ENCODE assay signal across 21 cellular contexts in the genomic region with DNA sequence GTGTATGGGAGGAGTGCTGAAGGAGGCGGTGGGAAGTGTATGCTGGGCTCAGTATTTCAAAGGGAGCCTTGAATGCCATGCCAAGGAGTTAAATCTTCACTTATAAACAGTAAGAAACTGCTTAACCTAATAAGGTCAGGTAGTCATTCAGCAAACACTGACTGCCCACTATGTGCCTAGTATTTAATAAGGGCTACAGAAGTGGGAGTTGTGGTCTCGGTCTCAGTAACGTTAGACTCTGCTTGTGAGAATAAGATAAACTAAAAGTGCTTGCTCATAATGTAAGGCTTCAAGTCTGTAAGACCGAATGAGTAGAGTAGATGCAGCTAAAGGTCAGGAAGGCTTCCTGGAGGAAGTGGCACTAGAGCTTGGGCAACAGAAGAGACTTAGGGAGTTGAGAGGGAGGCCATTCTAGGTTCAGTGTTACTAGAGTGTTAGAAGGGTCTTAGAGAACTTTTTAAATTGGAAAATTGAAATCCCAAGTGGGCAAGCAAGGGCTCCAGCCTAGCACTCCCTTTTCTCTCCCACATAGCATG. TPM values are rescaled to one million over a fixed set of nuclear protein-coding genes. Genes with fewer than 3 reads are reported as not detected.
A peak's percentile ranks its signal among the peaks of the same experiment; 100 is the strongest.
DNase-seq lines count a peak whose midpoint lies in the region; ATAC-seq and TF ChIP-seq lines count a peak whose summit lies in the region.
"Had no signal": no experiment of that assay in that cellular context is flagged by ENCODE, and none has a peak within 500 bp of the region (broad histone marks: within the 10 kb centered on the region; RNA-seq: fewer than 3 reads in every experiment).

No MANE protein-coding gene starts in this region.

- peaks cover 16% of the 10 kb centered on the region for H3K36me3 Mint-ChIP-seq in activated naive CD4-positive, alpha-beta T cell treated with anti-CD3 and anti-CD28 coated beads, Interleukin-2, amount 50 U/mL, for 24 hours
- peaks cover 53 to 76% of the 10 kb centered on the region in 2 donors for H3K36me3 Mint-ChIP-seq in CD4-positive, alpha-beta memory T cell
- peaks cover 76% of the 10 kb centered on the region for H3K36me3 Mint-ChIP-seq in activated CD8-positive, alpha-beta T cell treated with anti-CD3 and anti-CD28 coated beads, Interleukin-2, amount 10 ng/mL, durations not matched to agents 7 days and 5 days (ENCODE audit: low read depth)
- H3K36me3 Mint-ChIP-seq in progenitor cell of endocrine pancreas (ENCODE audit: insufficient read depth), result peaks cover 30% of the 10 kb centered on the region

- POLR2A ChIA-PET in CD4-positive, alpha-beta memory T cell (lab: Charles Lee; ENCODE audit: partially characterized antibody), result interaction anchor here (0.9 to 1.5 kb wide), 3 partner anchors 8 to 24 kb away, joined by 3 to 6 read pairs (median 5); no protein-coding TSS in a partner anchor
- POLR2A ChIA-PET in activated CD8-positive, alpha-beta T cell treated with anti-CD3 and anti-CD28 coated beads, Interleukin-2, amount 10 ng/mL, durations not matched to agents 7 days and 5 days (lab: Charles Lee), result interaction anchor here (2.2 kb wide), 1 partner anchor 8 kb away, joined by 6 read pairs; no protein-coding TSS in a partner anchor

- H3K4me3 Mint-ChIP-seq in activated naive CD4-positive, alpha-beta T cell treated with anti-CD3 and anti-CD28 coated beads, Interleukin-2, amount 50 U/mL, for 24 hours, result no peak overlapping the region
- H3K4me3 Mint-ChIP-seq in CD4-positive, alpha-beta memory T cell, result no peak overlapping the region
- H3K4me3 Mint-ChIP-seq in activated CD8-positive, alpha-beta T cell treated with anti-CD3 and anti-CD28 coated beads, Interleukin-2, amount 10 ng/mL, durations not matched to agents 7 days and 5 days, result no peak overlapping the region
- no peak overlapping the region for H3K4me3 Mint-ChIP-seq in progenitor cell of endocrine pancreas (ENCODE audit: low read depth)
- H3K4me3 Mint-ChIP-seq: endodermal cell had no signal

- DNase-seq in activated naive CD4-positive, alpha-beta T cell treated with Interleukin-2 at 50 U/mL for 16 hours, result no peak
- no peak for DNase-seq in CD4-positive, alpha-beta memory T cell
- DNase-seq in activated CD8-positive, alpha-beta T cell treated with anti-CD3 and anti-CD28 coated beads, Interleukin-2, amount 10 ng/mL, durations not matched to agents 7 days and 5 days, result no peak
- DNase-seq in progenitor cell of endocrine pancreas (ENCODE audit: low spot score, unreplicated experiment) (no peak), foreskin keratinocyte (no peak), erythroblast (lab: John Stamatoyannopoulos, UW) (no peak), coronary artery (ENCODE audit: low spot score) (no peak)
- DNase-seq: ACHN, activated T-cell treated with anti-CD3 and anti-CD28 coated beads for 4 hours, endodermal cell, lower lobe of right lung, NCI-H1417 treated with DMSO at 0.1 percent for 48 hours, NCI-H345, SIG-M5, transverse colon had no signal

- intact Hi-C loops in CD4-positive, alpha-beta memory T cell (cut with micrococcal nuclease), result no loop called here

- H3K27me3 Mint-ChIP-seq in activated naive CD4-positive, alpha-beta T cell treated with anti-CD3 and anti-CD28 coated beads, Interleukin-2, amount 50 U/mL, for 24 hours, result no peaks in the 10 kb centered on the region
- H3K27me3 Mint-ChIP-seq in CD4-positive, alpha-beta memory T cell, result no peaks in the 10 kb centered on the region
- H3K27me3 Mint-ChIP-seq in activated CD8-positive, alpha-beta T cell treated with anti-CD3 and anti-CD28 coated beads, Interleukin-2, amount 10 ng/mL, durations not matched to agents 7 days and 5 days (ENCODE audit: low read depth), result no peaks in the 10 kb centered on the region
- no peaks in the 10 kb centered on the region for H3K27me3 Mint-ChIP-seq in progenitor cell of endocrine pancreas

- no peak for TF ChIP-seq POLR2A in erythroblast (IDR thresholded peaks at IDR 0.05; ENCODE audit: low read length)

- peak overlapping the region; percentile 64 for H3K27ac Mint-ChIP-seq in activated naive CD4-positive, alpha-beta T cell treated with anti-CD3 and anti-CD28 coated beads, Interleukin-2, amount 50 U/mL, for 24 hours
- peak overlapping the region; percentile 38 to 93 (median 82) for H3K27ac Mint-ChIP-seq in CD4-positive, alpha-beta memory T cell
- peak overlapping the region; percentile 5 for H3K27ac Mint-ChIP-seq in activated CD8-positive, alpha-beta T cell treated with anti-CD3 and anti-CD28 coated beads, Interleukin-2, amount 10 ng/mL, durations not matched to agents 7 days and 5 days
- H3K27ac Mint-ChIP-seq in progenitor cell of endocrine pancreas, result peak overlapping the region; percentile 0
- H3K27ac Mint-ChIP-seq: endodermal cell had no signal

- H3K9me3 Mint-ChIP-seq in activated naive CD4-positive, alpha-beta T cell treated with anti-CD3 and anti-CD28 coated beads, Interleukin-2, amount 50 U/mL, for 24 hours, result no peaks in the 10 kb centered on the region
- H3K9me3 Mint-ChIP-seq in CD4-positive, alpha-beta memory T cell, result peaks cover 0 to 2% (median 0%) of the 10 kb centered on the region in 8 donors
- no peaks in the 10 kb centered on the region for H3K9me3 Mint-ChIP-seq in activated CD8-positive, alpha-beta T cell treated with anti-CD3 and anti-CD28 coated beads, Interleukin-2, amount 10 ng/mL, durations not matched to agents 7 days and 5 days (ENCODE audit: insufficient read depth)
- no peaks in the 10 kb centered on the region for H3K9me3 Mint-ChIP-seq in progenitor cell of endocrine pancreas (ENCODE audit: low read depth)
- H3K9me3 Mint-ChIP-seq: endodermal cell had no signal

- peaks cover 65% of the 10 kb centered on the region for H3K36me3 ChIP-seq in CD4-positive, alpha-beta memory T cell (ENCODE audit: insufficient read depth, low read length)

- no peak overlapping the region for H3K4me3 ChIP-seq in CD4-positive, alpha-beta memory T cell (ENCODE audit: low read length in 2 of 2)
- no peak overlapping the region for H3K4me3 ChIP-seq in coronary artery
- H3K4me3 ChIP-seq: ascending aorta, BLaER1, esophagus muscularis mucosa, lower lobe of right lung, transverse colon had no signal

- H3K27me3 ChIP-seq in CD4-positive, alpha-beta memory T cell (ENCODE audit: insufficient read depth, low read length), result no peaks in the 10 kb centered on the region
- no peaks in the 10 kb centered on the region for H3K27me3 ChIP-seq in foreskin keratinocyte
- H3K27me3 ChIP-seq: ascending aorta, BLaER1, esophagus muscularis mucosa, transverse colon had no signal

- H3K4me1 ChIP-seq in CD4-positive, alpha-beta memory T cell (ENCODE audit: insufficient read depth, low read length), result peaks cover 17% of the 10 kb centered on the region
- H3K4me1 ChIP-seq in foreskin keratinocyte, result no peaks in the 10 kb centered on the region

- no peak for TF ChIP-seq CTCF in progenitor cell of endocrine pancreas (IDR thresholded peaks at IDR 0.05; ENCODE audit: unreplicated experiment)
- no peak for TF ChIP-seq CTCF in foreskin keratinocyte (conservative IDR thresholded peaks at IDR 0.05)
- no peak for TF ChIP-seq CTCF in coronary artery (IDR thresholded peaks at IDR 0.05)

- H3K9me3 ChIP-seq in CD4-positive, alpha-beta memory T cell (ENCODE audit: control insufficient read depth in 1 of 2, low read length in 2 of 2), result no peaks in the 10 kb centered on the region
- H3K9me3 ChIP-seq: ascending aorta, BLaER1, esophagus muscularis mucosa, lower lobe of right lung, transverse colon had no signal

- CTCF ChIA-PET in CD4-positive, alpha-beta memory T cell (lab: Charles Lee; ENCODE audit: partially characterized antibody), result interaction anchor here (0.9 to 4.3 kb wide), 4 partner anchors 42 to 114 kb away, joined by 3 to 14 read pairs (median 8); no protein-coding TSS in a partner anchor
- CTCF ChIA-PET in activated CD8-positive, alpha-beta T cell treated with anti-CD3 and anti-CD28 coated beads, Interleukin-2, amount 10 ng/mL, durations not matched to agents 7 days and 5 days (lab: Charles Lee), result no interaction called here

- no peak for ATAC-seq in activated CD8-positive, alpha-beta T cell treated with anti-CD3 and anti-CD28 coated beads, Interleukin-2, amount 10 ng/mL, durations not matched to agents 7 days and 5 days
- ATAC-seq in foreskin keratinocyte, result no peak
- ATAC-seq: HCT116, lower lobe of right lung had no signal

- peaks cover 31% of the 10 kb centered on the region for H3K4me1 Mint-ChIP-seq in activated naive CD4-positive, alpha-beta T cell treated with anti-CD3 and anti-CD28 coated beads, Interleukin-2, amount 50 U/mL, for 24 hours
- peaks cover 15 to 27% (median 20%) of the 10 kb centered on the region in 4 donors for H3K4me1 Mint-ChIP-seq in CD4-positive, alpha-beta memory T cell
- H3K4me1 Mint-ChIP-seq in activated CD8-positive, alpha-beta T cell treated with anti-CD3 and anti-CD28 coated beads, Interleukin-2, amount 10 ng/mL, durations not matched to agents 7 days and 5 days (ENCODE audit: low read depth), result peaks cover 17% of the 10 kb centered on the region
- H3K4me1 Mint-ChIP-seq in progenitor cell of endocrine pancreas (ENCODE audit: low read depth), result peaks cover 26% of the 10 kb centered on the region

- H3K27ac ChIP-seq in CD4-positive, alpha-beta memory T cell (ENCODE audit: low read depth, low read length), result no peak overlapping the region
- H3K27ac ChIP-seq in foreskin keratinocyte (no peak overlapping the region), coronary artery (no peak overlapping the region)
- H3K27ac ChIP-seq: ascending aorta, BLaER1, esophagus muscularis mucosa, lower lobe of right lung, transverse colon had no signal

RNA-seq across cellular contexts. Expression of a gene that starts 6.0 kb away (rescaled TPM):
- total RNA-seq in CD4-positive, alpha-beta memory T cell, result 10 to 100 TPM; 46.5 to 47.3 TPM
- 10 to 100 TPM; 74.5 to 75.9 TPM for polyA plus RNA-seq in CD4-positive, alpha-beta memory T cell
- total RNA-seq in activated CD8-positive, alpha-beta T cell treated with anti-CD3 and anti-CD28 coated beads, Interleukin-2, amount 10 ng/mL, durations not matched to agents 7 days and 5 days, result 10 to 100 TPM; 23.1 to 26.1 TPM
- total RNA-seq in progenitor cell of endocrine pancreas (774 and 833 TPM in 2 replicates), foreskin keratinocyte (14.6 and 26.4 TPM in 2 replicates)
- polyA plus RNA-seq in foreskin keratinocyte, result 26.5 and 44.2 TPM in 2 replicates

RNA-seq across cellular contexts. Expression of a gene that starts 32.3 kb away (rescaled TPM):
- total RNA-seq in CD4-positive, alpha-beta memory T cell, result 10 to 100 TPM; 32.2 to 34.6 TPM
- under 1 TPM in 1 of 2 donors, not detected in 1; 0.39 TPM for polyA plus RNA-seq in CD4-positive, alpha-beta memory T cell
- total RNA-seq in activated CD8-positive, alpha-beta T cell treated with anti-CD3 and anti-CD28 coated beads, Interleukin-2, amount 10 ng/mL, durations not matched to agents 7 days and 5 days, result 1 to 10 TPM; 2.6 to 3.2 TPM
- total RNA-seq in progenitor cell of endocrine pancreas (15.0 and 17.3 TPM in 2 replicates), foreskin keratinocyte (0.32 and 0.61 TPM in 2 replicates)
- 0.42 and 0.71 TPM in 2 replicates for polyA plus RNA-seq in foreskin keratinocyte

RNA-seq across cellular contexts. Expression of a gene that starts 32.3 kb away (rescaled TPM):
- total RNA-seq in CD4-positive, alpha-beta memory T cell, result 1 to 10 TPM; 3.5 to 4.3 TPM
- polyA plus RNA-seq in CD4-positive, alpha-beta memory T cell, result under 1 TPM in 1 of 2 donors, not detected in 1; 0.73 TPM
- total RNA-seq in activated CD8-positive, alpha-beta T cell treated with anti-CD3 and anti-CD28 coated beads, Interleukin-2, amount 10 ng/mL, durations not matched to agents 7 days and 5 days, result under 1 TPM in 1 of 2 experiments, not detected in 1; 0.21 TPM
- total RNA-seq in progenitor cell of endocrine pancreas (3.1 and 3.9 TPM in 2 replicates), foreskin keratinocyte (0.65 TPM in 1 of 2 replicates, not detected in the other)
- 0.06 TPM in 1 of 2 replicates, not detected in the other for polyA plus RNA-seq in foreskin keratinocyte
- total RNA-seq: Daoy had no signal

RNA-seq across cellular contexts. Expression of a gene that starts 38.1 kb away (rescaled TPM):
- 100 to 1,000 TPM; 174 to 190 TPM for total RNA-seq in CD4-positive, alpha-beta memory T cell
- 100 to 1,000 TPM; 169 to 185 TPM for polyA plus RNA-seq in CD4-positive, alpha-beta memory T cell
- total RNA-seq in activated CD8-positive, alpha-beta T cell treated with anti-CD3 and anti-CD28 coated beads, Interleukin-2, amount 10 ng/mL, durations not matched to agents 7 days and 5 days, result 100 to 1,000 TPM; 219 to 227 TPM
- total RNA-seq in progenitor cell of endocrine pancreas (197 and 207 TPM in 2 replicates), foreskin keratinocyte (90.8 and 102 TPM in 2 replicates)
- polyA plus RNA-seq in foreskin keratinocyte, result 72.9 and 87.4 TPM in 2 replicates

Comparison
In these comparisons a context has a peak if more than half of its experiments do, and no peak if none do; other contexts are left out.
1. H3K27ac Mint-ChIP-seq: peak in every context shown above with its lines; median percentile 82 in CD4-positive, alpha-beta memory T cell; 64 in activated naive CD4-positive, alpha-beta T cell treated with anti-CD3 and anti-CD28 coated beads, Interleukin-2, amount 50 U/mL, for 24 hours; 5 in activated CD8-positive, alpha-beta T cell treated with anti-CD3 and anti-CD28 coated beads, Interleukin-2, amount 10 ng/mL, durations not matched to agents 7 days and 5 days; 0 in progenitor cell of endocrine pancreas.
2. RNA of a gene that starts 6.0 kb away (total RNA-seq): 774 to 833 TPM in progenitor cell of endocrine pancreas; 46.5 to 47.3 TPM in CD4-positive, alpha-beta memory T cell, 23.1 to 26.1 TPM in activated CD8-positive, alpha-beta T cell treated with anti-CD3 and anti-CD28 coated beads, Interleukin-2, amount 10 ng/mL, durations not matched to agents 7 days and 5 days and 14.6 to 26.4 TPM in foreskin keratinocyte; every median in the first group is over 10 times any median in the second.